22 cellular contexts compared by ENCODE assay signal in genomic region chr21:42644223-42645208, GRCh38. TPM values are rescaled to one million over a fixed set of nuclear protein-coding genes. Genes with fewer than 3 reads are reported as not detected.
DNase-seq lines count a peak whose midpoint lies in the region; ATAC-seq, FAIRE-seq and TF ChIP-seq lines count a peak whose summit lies in the region.
"Had no signal": no experiment of that assay in that cellular context is flagged by ENCODE, and none has a peak within 500 bp of the region (broad histone marks: within the 10 kb centered on the region; RNA-seq: fewer than 3 reads in every experiment).

No MANE protein-coding gene starts in this region.

- peak; percentile 37 for ATAC-seq in K562
- ATAC-seq in HG03095 (IDR thresholded peaks at IDR 0.05; ENCODE audit: unreplicated experiment): no peak
- no peak for ATAC-seq in GM21423 (IDR thresholded peaks at IDR 0.05; ENCODE audit: unreplicated experiment)
- ATAC-seq: activated CD4-positive, alpha-beta T cell treated with anti-CD3 and anti-CD28 coated beads for 36 hours had no signal

- no peak for TF ChIP-seq CTCF in K562 (IDR thresholded peaks at IDR 0.05 in 2 of 3, conservative IDR thresholded peaks at IDR 0.05 in 1 of 3; ENCODE audit: insufficient read depth in 2 of 3, low read depth in 1 of 3, low read length in 3 of 3)
- TF ChIP-seq CTCF in GM13976 (IDR thresholded peaks at IDR 0.05; ENCODE audit: borderline replicate concordance, control extremely low read depth, extremely low read depth, insufficient read depth, missing control alignments): no peak

- no peaks in the 10 kb centered on the region for H3K9me1 ChIP-seq in K562 (ENCODE audit: control insufficient read depth, insufficient read depth, low read length)

- intact Hi-C loops in K562 (cut with micrococcal nuclease): no loop called here
- intact Hi-C loops in posterior vena cava (cut with DNase I): loop anchor here in 1 of 2 donors (5.0 kb wide), 1 partner anchor 737 kb away; no protein-coding TSS in a partner anchor

- H3K36me3 ChIP-seq in K562 (ENCODE audit: control insufficient read depth, insufficient read depth, low read length): no peaks in the 10 kb centered on the region
- H3K36me3 ChIP-seq: colonic mucosa had no signal

- TF ChIP-seq EP300 in K562 (IDR thresholded peaks at IDR 0.05; ENCODE audit: low read length): no peak; the same call in 1 of the 2 replicates

- H2AFZ ChIP-seq in K562 (ENCODE audit: low read depth, low read length): no peak overlapping the region

- no peak for TF ChIP-seq POLR2A in K562 (conservative IDR thresholded peaks at IDR 0.05)

- H3K27me3 ChIP-seq in K562 (ENCODE audit: control insufficient read depth in 2 of 2, insufficient read depth in 2 of 2, low read length in 2 of 2): peaks cover 40 to 64% of the 10 kb centered on the region in 2 experiments
- H3K27me3 ChIP-seq: colonic mucosa, testis had no signal

- in situ Hi-C loops in K562 (cut with MboI): no loop called here
- in situ Hi-C loops in GM13976 (cut with MboI; ENCODE audit: low sequenced_read_pairs, unreplicated experiment): no loop called here

- 9% methylated on average over 19 of the region's 21 CpGs for WGBS in K562 (ENCODE audit: insufficient coverage, low coverage, missing lambda C conversion rate)

- no TSS peak for BruUV-seq in K562 (replicated peaks; lab: Mats Ljungman, UMichigan)

- H3K9me3 ChIP-seq in K562 (replicated peaks; ENCODE audit: control insufficient read depth, insufficient read depth, low read depth, low read length): no peaks in the 10 kb centered on the region
- H3K9me3 ChIP-seq: Caco-2, colonic mucosa, testis had no signal

- FAIRE-seq in K562 (lab: Jason Lieb, UNC): peak; percentile 60
- FAIRE-seq: endometrium, frontal cortex, GM19239 had no signal

- H3K4me2 ChIP-seq in K562 (ENCODE audit: insufficient read depth, low read length): no peak overlapping the region; the same call in 1 of the 2 replicates

- CTCF ChIA-PET in K562 (lab: Yijun Ruan, JAX; ENCODE audit: low intra/inter-chr PET ratio): no interaction called here

- H3K4me3 ChIP-seq in K562: no peak overlapping the region
- H3K4me3 ChIP-seq: colonic mucosa, SK-N-MC, testis had no signal

- no peaks in the 10 kb centered on the region for H3K79me2 ChIP-seq in K562 (ENCODE audit: control insufficient read depth, insufficient read depth, low read length)

- POLR2A ChIA-PET in K562 (lab: Yijun Ruan, JAX): interaction anchor here (0.6 to 2.1 kb wide), 2 partner anchors 11 to 36 kb away, joined by 4 to 10 read pairs; no protein-coding TSS in a partner anchor

- no peak overlapping the region for H3K27ac ChIP-seq in K562 (ENCODE audit: extremely low read depth, low read depth, low read length)
- H3K27ac ChIP-seq: colonic mucosa, SK-N-MC, testis had no signal

- H3K4me1 ChIP-seq in K562 (replicated peaks in 1 of 2; ENCODE audit: control insufficient read depth in 2 of 2, insufficient read depth in 2 of 2, low read length in 2 of 2): peaks cover 0 to 9% of the 10 kb centered on the region in 2 experiments; a peak in 4 of 5 replicates
- H3K4me1 ChIP-seq: Caco-2 had no signal

- peaks cover 6% of the 10 kb centered on the region; the same call in 1 of the 2 replicates for H4K20me1 ChIP-seq in K562 (replicated peaks; ENCODE audit: control insufficient read depth, insufficient read depth, low read length)

- peak; percentile 28 for DNase-seq in M059J (ENCODE audit: low read depth)
- DNase-seq in K562 (ENCODE audit: extremely low read depth in 1 of 4, low spot score in 3 of 4): no peak
- DNase-seq in hepatic stellate cell (ENCODE audit: low spot score): peak; percentile 72
- DNase-seq in posterior vena cava (ENCODE audit: low spot score): peak; percentile 75
- DNase-seq in NCI-H1105 (lab: John Stamatoyannopoulos, UW): no peak
- no peak for DNase-seq in GM13976 (ENCODE audit: low spot score)
- DNase-seq: activated CD4-positive, alpha-beta T cell treated with anti-CD3 and anti-CD28 coated beads for 36 hours; Caco-2; colonic mucosa; H9; KBM-7; NCI-H1048; NCI-H69; T1000; testis had no signal

- H3K9ac ChIP-seq in K562 (ENCODE audit: insufficient read depth in 1 of 2, low read depth in 2 of 2, low read length in 2 of 2): no peak overlapping the region

- TF ChIP-seq RAD21 in K562 (CRISPR knock-in tag; conservative IDR thresholded peaks at IDR 0.05 in 1 of 2, IDR thresholded peaks at IDR 0.05 in 1 of 2): no peak

TF ChIP-seq in K562, 482 proteins besides CTCF, POLR2A, EP300 and RAD21:
- TF ChIP-seq ATF7 (IDR thresholded peaks at IDR 0.05): peak; percentile 93
- TF ChIP-seq NR0B1 (IDR thresholded peaks at IDR 0.05; ENCODE audit: partially characterized antibody): no peak
- peak; percentile 70 for TF ChIP-seq JUND (IDR thresholded peaks at IDR 0.05; ENCODE audit: borderline replicate concordance, low read depth, low read length)
- TF ChIP-seq JUND (tag; IDR thresholded peaks at IDR 0.05; ENCODE audit: borderline replicate concordance, low read depth, low read length): peak; percentile 64; the same call in 2 of the 3 replicates
- no peak for TF ChIP-seq CEBPG (CRISPR knock-in tag; IDR thresholded peaks at IDR 0.05)
- TF ChIP-seq CEBPG (tag; conservative IDR thresholded peaks at IDR 0.05 in 1 of 2, IDR thresholded peaks at IDR 0.05 in 1 of 2): peak in 1 of 2 experiments; percentile 75; a peak in 2 of 4 replicates
- peak in 1 of 2 experiments; percentile 22; a peak in 1 of 4 replicates for TF ChIP-seq TRIM24 (IDR thresholded peaks at IDR 0.05)
- TF ChIP-seq ZFX (CRISPR knock-in tag; IDR thresholded peaks at IDR 0.05): no peak
- peak; percentile 91 for TF ChIP-seq MEF2A (IDR thresholded peaks at IDR 0.05; ENCODE audit: control insufficient read depth, low read depth, low read length)
- TF ChIP-seq NR2C2 (CRISPR knock-in tag; IDR thresholded peaks at IDR 0.05): no peak
- peak; percentile 57; the same call in 1 of the 2 replicates for TF ChIP-seq NR2C2 (tag; IDR thresholded peaks at IDR 0.05)
- TF ChIP-seq PKNOX1 (IDR thresholded peaks at IDR 0.05): peak; percentile 55
- TF ChIP-seq BRD4 (IDR thresholded peaks at IDR 0.05): no peak
- no peak for TF ChIP-seq ZNF436 (CRISPR knock-in tag; IDR thresholded peaks at IDR 0.05)
- TF ChIP-seq ATF3 (IDR thresholded peaks at IDR 0.05): peak; percentile 95
- no peak for TF ChIP-seq ATF3 (CRISPR knock-in tag; conservative IDR thresholded peaks at IDR 0.05)
- TF ChIP-seq ZNF589 (CRISPR knock-in tag; IDR thresholded peaks at IDR 0.05; ENCODE audit: low read depth): peak; percentile 66
- peak; percentile 83 for TF ChIP-seq JUN (IDR thresholded peaks at IDR 0.05; ENCODE audit: borderline replicate concordance, low read depth, low read length)
- no peak for TF ChIP-seq JUN (CRISPR knock-in tag; IDR thresholded peaks at IDR 0.05; ENCODE audit: borderline replicate concordance)
- peak; percentile 59 for TF ChIP-seq ZNF584 (CRISPR knock-in tag; IDR thresholded peaks at IDR 0.05; ENCODE audit: low read depth)

RNA-seq across cellular contexts. Expression of gene PDE9A, which starts 8.9 kb away (rescaled TPM):
- 0.07 TPM in 1 of 2 replicates, not detected in the other for total RNA-seq in M059J (2014; rRNA removed; shearing (Covaris generic))
- 0.12 and 0.63 TPM in 2 replicates for total RNA-seq in K562 (2011; cell fraction: chromatin; rRNA removed; ENCODE audit: low replicate concordance)
- 0.92 TPM in 1 of 2 replicates, not detected in the other for total RNA-seq in K562 (2011; cell fraction: nucleolus; rRNA removed)
- total RNA-seq in K562 (2011; cell fraction: nucleoplasm; rRNA removed): not detected in 2 replicates
- total RNA-seq in K562 (2014; rRNA removed) (not detected in 2 replicates), K562 (2014; rRNA removed; fragmentation: Illumina TruSeq; extraction: Trizol) (not detected in 2 replicates), K562 (2015; rRNA removed; fragmentation: Illumina TruSeq; extraction: Trizol) (not detected in 2 replicates), K562 (2021) (0.27 TPM in 1 of 2 replicates, not detected in the other), posterior vena cava (1 to 10 TPM; 4.0 to 5.6 TPM)
- polyA plus RNA-seq in K562 (2011; rRNA removed) (0.07 TPM in 1 of 2 replicates, not detected in the other), K562 (2014; fragmentation: Illumina TruSeq; extraction: Trizol) (not detected in 2 replicates), K562 (2014; fragmentation: Nextera tagmentation; extraction: Ambion mirVana) (not detected), K562 (2014; rRNA removed) (not detected in 2 replicates)
- 0.13 TPM in 1 of 2 replicates, not detected in the other for polyA plus RNA-seq in K562 (2011; cell fraction: cytosol; rRNA removed)
- polyA plus RNA-seq in K562 (2011; cell fraction: nucleus; rRNA removed): 0.15 TPM in 1 of 2 replicates, not detected in the other
- polyA plus RNA-seq in K562 (2012): not detected in 2 replicates
- polyA minus RNA-seq in K562 (2011; rRNA and poly(A)+ RNA removed): not detected in 2 replicates
- not detected in 2 replicates for polyA minus RNA-seq in K562 (2011; cell fraction: cytosol; rRNA and poly(A)+ RNA removed)
- polyA minus RNA-seq in K562 (2011; cell fraction: nucleus; rRNA and poly(A)+ RNA removed): not detected in 2 replicates
- total RNA-seq: myocyte had no signal

Comparison
In these comparisons a context has a peak if more than half of its experiments do, and no peak if none do; other contexts are left out.
1. DNase-seq: peak in M059J (single experiment), hepatic stellate cell (single experiment) and posterior vena cava (single experiment); none in K562 (0 of 4), NCI-H1105 (single experiment) and GM13976 (single experiment).